ENCODE assay signal across 1 cellular context in the genomic region with DNA sequence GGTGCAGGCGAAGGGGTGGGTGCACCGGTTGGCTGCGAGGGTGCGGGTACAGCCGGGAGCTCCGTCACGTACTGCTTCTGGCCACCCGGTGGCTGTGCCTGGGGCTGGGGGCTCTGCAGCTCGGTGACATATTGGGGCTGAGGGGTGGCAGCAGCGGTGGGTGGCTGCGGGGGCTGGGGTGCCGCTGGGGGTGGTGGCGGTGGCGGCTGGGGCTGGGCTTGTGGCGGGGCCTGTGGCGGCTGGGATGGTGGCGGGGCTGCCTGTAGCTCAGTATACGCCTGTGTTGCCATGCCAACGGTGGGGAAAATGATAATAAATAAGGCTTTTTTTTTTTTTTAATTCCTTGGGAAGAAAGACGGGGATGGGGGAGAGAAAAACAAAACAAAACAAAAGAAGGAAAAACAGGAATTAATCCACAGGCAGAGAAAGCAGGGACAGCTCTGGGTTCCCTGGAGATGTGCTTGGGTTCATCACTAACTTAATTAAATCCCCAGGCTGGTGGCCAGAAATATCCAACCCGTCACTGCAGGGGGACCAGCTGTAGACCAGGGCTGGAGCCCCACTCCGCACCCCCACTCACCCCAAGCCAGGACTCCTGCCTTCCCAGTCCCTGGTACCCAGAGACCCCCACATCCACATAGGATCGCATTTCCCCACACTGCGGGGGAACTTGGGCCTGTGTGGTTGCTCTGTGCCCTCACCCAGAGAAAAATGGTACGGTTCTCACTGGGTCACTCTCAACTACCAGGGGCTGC.
TF ChIP-seq lines count a peak whose summit lies in the region.

No MANE protein-coding gene starts in this region.

TF ChIP-seq in GM23338, 12 proteins besides CTCF, POLR2A, EP300 and RAD21 (continued from another document):
- TF ChIP-seq, protein P1, sequence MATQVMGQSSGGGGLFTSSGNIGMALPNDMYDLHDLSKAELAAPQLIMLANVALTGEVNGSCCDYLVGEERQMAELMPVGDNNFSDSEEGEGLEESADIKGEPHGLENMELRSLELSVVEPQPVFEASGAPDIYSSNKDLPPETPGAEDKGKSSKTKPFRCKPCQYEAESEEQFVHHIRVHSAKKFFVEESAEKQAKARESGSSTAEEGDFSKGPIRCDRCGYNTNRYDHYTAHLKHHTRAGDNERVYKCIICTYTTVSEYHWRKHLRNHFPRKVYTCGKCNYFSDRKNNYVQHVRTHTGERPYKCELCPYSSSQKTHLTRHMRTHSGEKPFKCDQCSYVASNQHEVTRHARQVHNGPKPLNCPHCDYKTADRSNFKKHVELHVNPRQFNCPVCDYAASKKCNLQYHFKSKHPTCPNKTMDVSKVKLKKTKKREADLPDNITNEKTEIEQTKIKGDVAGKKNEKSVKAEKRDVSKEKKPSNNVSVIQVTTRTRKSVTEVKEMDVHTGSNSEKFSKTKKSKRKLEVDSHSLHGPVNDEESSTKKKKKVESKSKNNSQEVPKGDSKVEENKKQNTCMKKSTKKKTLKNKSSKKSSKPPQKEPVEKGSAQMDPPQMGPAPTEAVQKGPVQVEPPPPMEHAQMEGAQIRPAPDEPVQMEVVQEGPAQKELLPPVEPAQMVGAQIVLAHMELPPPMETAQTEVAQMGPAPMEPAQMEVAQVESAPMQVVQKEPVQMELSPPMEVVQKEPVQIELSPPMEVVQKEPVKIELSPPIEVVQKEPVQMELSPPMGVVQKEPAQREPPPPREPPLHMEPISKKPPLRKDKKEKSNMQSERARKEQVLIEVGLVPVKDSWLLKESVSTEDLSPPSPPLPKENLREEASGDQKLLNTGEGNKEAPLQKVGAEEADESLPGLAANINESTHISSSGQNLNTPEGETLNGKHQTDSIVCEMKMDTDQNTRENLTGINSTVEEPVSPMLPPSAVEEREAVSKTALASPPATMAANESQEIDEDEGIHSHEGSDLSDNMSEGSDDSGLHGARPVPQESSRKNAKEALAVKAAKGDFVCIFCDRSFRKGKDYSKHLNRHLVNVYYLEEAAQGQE (IDR thresholded peaks at IDR 0.05; ENCODE audit: unreplicated experiment): no peak
- TF ChIP-seq EZH2phosphoT487 (IDR thresholded peaks at IDR 0.05; ENCODE audit: unreplicated experiment) (no peak), ZNF114 (CRISPR knock-in tag; IDR thresholded peaks at IDR 0.05) (no peak)
